Comparison of ENCODE assay signal across 25 cellular contexts in the genomic region with DNA sequence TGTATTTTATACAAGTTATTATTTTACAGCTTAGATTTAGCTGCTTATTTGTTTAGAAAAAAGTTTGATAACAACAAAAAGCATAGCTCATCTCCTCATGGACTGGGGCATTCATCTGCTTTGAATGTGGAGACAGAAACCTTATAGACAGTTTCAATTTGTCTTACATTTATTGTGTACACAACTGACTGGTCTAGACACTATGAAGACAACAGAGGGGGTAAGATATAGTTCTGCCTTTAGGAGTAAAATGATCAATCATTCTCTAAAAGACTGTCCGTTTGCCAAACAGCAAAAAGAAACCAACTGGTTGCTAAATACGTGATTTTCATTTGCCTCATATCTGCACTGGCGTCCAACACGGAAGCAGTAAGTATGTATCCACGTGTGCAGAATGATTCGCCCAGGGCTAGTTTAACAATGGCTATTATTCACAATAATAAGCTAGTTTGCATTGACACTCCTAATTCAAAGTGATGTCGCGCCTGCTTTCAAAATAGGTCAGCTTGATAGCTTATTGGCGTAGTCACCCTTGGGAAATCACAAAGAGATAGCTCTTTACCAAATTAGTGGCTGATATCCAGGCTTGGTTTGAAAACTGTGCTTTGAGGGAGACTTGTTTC.
DNase-seq lines count a peak whose midpoint lies in the region; ATAC-seq, FAIRE-seq and TF ChIP-seq lines count a peak whose summit lies in the region.
"Had no signal": no experiment of that assay in that cellular context is flagged by ENCODE, and none has a peak within 500 bp of the region (broad histone marks: within the 10 kb centered on the region; RNA-seq: fewer than 3 reads in every experiment).

No MANE protein-coding gene starts in this region.

- H3K36me3 Mint-ChIP-seq in activated T-helper 2 cell treated with anti-CD3 and anti-CD28 coated beads, Interferon-gamma antibody, Interleukin-2, Interleukin-4, amounts not matched to agents 10 μg/mL and 5 μg/mL and 100 μg/mL, durations not matched to agents 14 hours and 24 hours and 36 hours (ENCODE audit: low read depth), result no peaks in the 10 kb centered on the region
- H3K36me3 Mint-ChIP-seq: CD4-positive, alpha-beta memory T cell; natural killer cell; stimulated activated memory B cell treated with anti-CD40 and anti-IgM and Interleukin-4, amounts not matched to agents 10 μg/mL and 1 μg/mL and 100 μg/mL, for 72 hours had no signal

- no peaks in the 10 kb centered on the region for H3K27me3 ChIP-seq in pancreas
- H3K27me3 ChIP-seq: gastroesophageal sphincter, sigmoid colon, thyroid gland had no signal

- DNase-seq in M059J (ENCODE audit: low read depth) (peak; percentile 31), NCI-H69 (lab: John Stamatoyannopoulos, UW) (peak; percentile 92), epithelial cell of esophagus (ENCODE audit: low read depth) (peak; percentile 82), pancreas (no peak), NCI-H82 treated with DMSO at 0.1 percent for 48 hours (lab: John Stamatoyannopoulos, UW; ENCODE audit: unreplicated experiment) (no peak)
- DNase-seq in activated T-helper 2 cell treated with anti-CD3 and anti-CD28 coated beads, Interferon-gamma antibody, Interleukin-2, Interleukin-4, amounts not matched to agents 10 μg/mL and 5 μg/mL and 100 μg/mL, durations not matched to agents 14 hours and 24 hours and 36 hours (ENCODE audit: low spot score), result no peak
- DNase-seq: activated CD8-positive, alpha-beta T cell treated with anti-CD3 and anti-CD28 coated beads for 36 hours; activated naive CD4-positive, alpha-beta T cell treated with Interleukin-2 at 50 U/mL for 16 hours; activated T-cell treated with anti-CD3 and anti-CD28 coated beads, Interleukin-2, amount 50 U/mL, for 24 hours; amniotic stem cell; CD4-positive, alpha-beta memory T cell; EL; HCEC 1CT; KBM-7; natural killer cell; NCI-H2171; sigmoid colon; T1000 had no signal

- H3K9me3 ChIP-seq in pancreas, result no peaks in the 10 kb centered on the region
- H3K9me3 ChIP-seq: gastroesophageal sphincter, sigmoid colon, thyroid gland had no signal

- H3K4me1 ChIP-seq in pancreas, result no peaks in the 10 kb centered on the region
- H3K4me1 ChIP-seq: gastroesophageal sphincter, parathyroid adenoma, sigmoid colon had no signal

- H3K27ac Mint-ChIP-seq in activated T-helper 2 cell treated with anti-CD3 and anti-CD28 coated beads, Interferon-gamma antibody, Interleukin-2, Interleukin-4, amounts not matched to agents 10 μg/mL and 5 μg/mL and 100 μg/mL, durations not matched to agents 14 hours and 24 hours and 36 hours, result no peak overlapping the region
- H3K27ac Mint-ChIP-seq: activated CD8-positive, alpha-beta T cell treated with anti-CD3 and anti-CD28 coated beads for 36 hours; activated T-cell treated with anti-CD3 and anti-CD28 coated beads, Interleukin-2, amount 50 U/mL, for 24 hours; CD4-positive, alpha-beta memory T cell; dendritic cell treated with granulocyte-macrophage colony-stimulating factor and Interleukin-4, amounts not matched to agents 40 ng/mL and 50 ng/mL, for 4 days; natural killer cell; stimulated activated memory B cell treated with anti-CD40 and anti-IgM and Interleukin-4, amounts not matched to agents 10 μg/mL and 1 μg/mL and 100 μg/mL, for 72 hours had no signal

- H3K4me3 ChIP-seq in epithelial cell of esophagus (ENCODE audit: low read length) (no peak overlapping the region), pancreas (no peak overlapping the region)
- H3K4me3 ChIP-seq: gastroesophageal sphincter, sigmoid colon, thyroid gland had no signal

- no peak overlapping the region for H3K27ac ChIP-seq in pancreas
- H3K27ac ChIP-seq: gastroesophageal sphincter, parathyroid adenoma, sigmoid colon had no signal

- no peaks in the 10 kb centered on the region for H3K36me3 ChIP-seq in pancreas
- H3K36me3 ChIP-seq: gastroesophageal sphincter, sigmoid colon, thyroid gland had no signal

- H3K4me1 Mint-ChIP-seq in activated T-helper 2 cell treated with anti-CD3 and anti-CD28 coated beads, Interferon-gamma antibody, Interleukin-2, Interleukin-4, amounts not matched to agents 10 μg/mL and 5 μg/mL and 100 μg/mL, durations not matched to agents 14 hours and 24 hours and 36 hours (ENCODE audit: low read depth), result no peaks in the 10 kb centered on the region
- H3K4me1 Mint-ChIP-seq: CD4-positive, alpha-beta memory T cell; natural killer cell; stimulated activated memory B cell treated with anti-CD40 and anti-IgM and Interleukin-4, amounts not matched to agents 10 μg/mL and 1 μg/mL and 100 μg/mL, for 72 hours had no signal

- peak in 3 of 4 donors; percentile 23 to 51 (median 39) for ATAC-seq in pancreas
- no peak for ATAC-seq in GM19324 (IDR thresholded peaks at IDR 0.05; ENCODE audit: low FRiP score, unreplicated experiment)
- ATAC-seq in GM18498 (IDR thresholded peaks at IDR 0.05; ENCODE audit: unreplicated experiment), result no peak
- ATAC-seq: activated CD8-positive, alpha-beta T cell treated with anti-CD3 and anti-CD28 coated beads for 36 hours; gastroesophageal sphincter; natural killer cell; stimulated activated memory B cell treated with anti-CD40 and anti-IgM and Interleukin-4, amounts not matched to agents 10 μg/mL and 1 μg/mL and 100 μg/mL, for 72 hours had no signal

- H3K27me3 Mint-ChIP-seq in activated T-helper 2 cell treated with anti-CD3 and anti-CD28 coated beads, Interferon-gamma antibody, Interleukin-2, Interleukin-4, amounts not matched to agents 10 μg/mL and 5 μg/mL and 100 μg/mL, durations not matched to agents 14 hours and 24 hours and 36 hours (ENCODE audit: low read depth), result no peaks in the 10 kb centered on the region
- H3K27me3 Mint-ChIP-seq: activated CD8-positive, alpha-beta T cell treated with anti-CD3 and anti-CD28 coated beads for 36 hours; activated T-cell treated with anti-CD3 and anti-CD28 coated beads, Interleukin-2, amount 50 U/mL, for 24 hours; CD4-positive, alpha-beta memory T cell; dendritic cell treated with granulocyte-macrophage colony-stimulating factor and Interleukin-4, amounts not matched to agents 40 ng/mL and 50 ng/mL, for 4 days; stimulated activated memory B cell treated with anti-CD40 and anti-IgM and Interleukin-4, amounts not matched to agents 10 μg/mL and 1 μg/mL and 100 μg/mL, for 72 hours had no signal

- 36 to 50% methylated on average over 9 of the region's 9 CpGs for WGBS in pancreas, 2 donors

- H3K9me3 Mint-ChIP-seq in activated T-helper 2 cell treated with anti-CD3 and anti-CD28 coated beads, Interferon-gamma antibody, Interleukin-2, Interleukin-4, amounts not matched to agents 10 μg/mL and 5 μg/mL and 100 μg/mL, durations not matched to agents 14 hours and 24 hours and 36 hours, result peaks cover 23% of the 10 kb centered on the region
- H3K9me3 Mint-ChIP-seq: dendritic cell treated with granulocyte-macrophage colony-stimulating factor and Interleukin-4, amounts not matched to agents 40 ng/mL and 50 ng/mL, for 4 days had no signal

- TF ChIP-seq CTCF in epithelial cell of esophagus (IDR thresholded peaks at IDR 0.05; ENCODE audit: insufficient read depth, low read depth, low read length, missing control alignments), result no peak
- TF ChIP-seq CTCF in pancreas (IDR thresholded peaks at IDR 0.05), result no peak

- no peak for FAIRE-seq in pancreas (lab: Jason Lieb, UNC)

- no peak overlapping the region for H3K4me3 Mint-ChIP-seq in activated T-helper 2 cell treated with anti-CD3 and anti-CD28 coated beads, Interferon-gamma antibody, Interleukin-2, Interleukin-4, amounts not matched to agents 10 μg/mL and 5 μg/mL and 100 μg/mL, durations not matched to agents 14 hours and 24 hours and 36 hours (ENCODE audit: low read depth)
- H3K4me3 Mint-ChIP-seq: activated CD8-positive, alpha-beta T cell treated with anti-CD3 and anti-CD28 coated beads for 36 hours; activated T-cell treated with anti-CD3 and anti-CD28 coated beads, Interleukin-2, amount 50 U/mL, for 24 hours; CD4-positive, alpha-beta memory T cell; dendritic cell treated with granulocyte-macrophage colony-stimulating factor and Interleukin-4, amounts not matched to agents 40 ng/mL and 50 ng/mL, for 4 days; natural killer cell; stimulated activated memory B cell treated with anti-CD40 and anti-IgM and Interleukin-4, amounts not matched to agents 10 μg/mL and 1 μg/mL and 100 μg/mL, for 72 hours had no signal

- intact Hi-C loops in pancreas (cut with DNase I), result no loop called here
- intact Hi-C loops in activated T-helper 2 cell treated with anti-CD3 and anti-CD28 coated beads, Interferon-gamma antibody, Interleukin-2, Interleukin-4, amounts not matched to agents 10 μg/mL and 5 μg/mL and 100 μg/mL, durations not matched to agents 14 hours and 24 hours and 36 hours (cut with micrococcal nuclease), result no loop called here

Comparison
In these comparisons a context has a peak if more than half of its experiments do, and no peak if none do; other contexts are left out.
1. DNase-seq: peak in M059J (single experiment), NCI-H69 (single experiment) and epithelial cell of esophagus (single experiment); none in pancreas (0 of 6), NCI-H82 treated with DMSO at 0.1 percent for 48 hours (single experiment) and activated T-helper 2 cell treated with anti-CD3 and anti-CD28 coated beads, Interferon-gamma antibody, Interleukin-2, Interleukin-4, amounts not matched to agents 10 μg/mL and 5 μg/mL and 100 μg/mL, durations not matched to agents 14 hours and 24 hours and 36 hours (single experiment).
2. ATAC-seq: peak in pancreas (3 of 4); none in GM19324 (single experiment) and GM18498 (single experiment).